In genomic region chr22:41449321-41449720, GRCh38 we compare ENCODE assay signal across 9 cellular contexts. TPM values are rescaled to one million over a fixed set of nuclear protein-coding genes. Genes with fewer than 3 reads are reported as not detected.
DNase-seq lines count a peak whose midpoint lies in the region; ATAC-seq and TF ChIP-seq lines count a peak whose summit lies in the region.
"Had no signal": no experiment of that assay in that cellular context is flagged by ENCODE, and none has a peak within 500 bp of the region (broad histone marks: within the 10 kb centered on the region; RNA-seq: fewer than 3 reads in every experiment).

No MANE protein-coding gene starts in this region.

- H3K27ac Mint-ChIP-seq in endodermal cell (peak overlapping the region; percentile 84), progenitor cell of endocrine pancreas (peak overlapping the region; percentile 99)
- H3K27ac Mint-ChIP-seq in stimulated activated effector memory CD8-positive, alpha-beta T cell treated with anti-CD3 and anti-CD28 coated beads, Interleukin-12 subunit alpha, Interleukin-12 subunit beta, amount 100 ng/mL, for 72 hours = no peak overlapping the region

- in situ Hi-C loops in Caki2 (cut with HindIII; ENCODE audit: low pct_unique_long_range_greater_than_20kb, low sequenced_read_pairs) = no loop called here

- no peak overlapping the region for H3K4me3 ChIP-seq in endodermal cell (ENCODE audit: low read length)

- H3K4me1 ChIP-seq in endodermal cell (ENCODE audit: control insufficient read depth, insufficient read depth, low read length) = no peaks in the 10 kb centered on the region

- peaks cover 7% of the 10 kb centered on the region for H3K4me1 Mint-ChIP-seq in endodermal cell
- H3K4me1 Mint-ChIP-seq in progenitor cell of endocrine pancreas (ENCODE audit: low read depth) = peaks cover 12% of the 10 kb centered on the region
- H3K4me1 Mint-ChIP-seq in stimulated activated effector memory CD8-positive, alpha-beta T cell treated with anti-CD3 and anti-CD28 coated beads, Interleukin-12 subunit alpha, Interleukin-12 subunit beta, amount 100 ng/mL, for 72 hours = peaks cover 18% of the 10 kb centered on the region

- H3K36me3 ChIP-seq in endodermal cell (ENCODE audit: control insufficient read depth, insufficient read depth, low read length) = no peaks in the 10 kb centered on the region

- H3K27ac ChIP-seq in endodermal cell (ENCODE audit: low read depth, low read length) = no peak overlapping the region

- WGBS in endodermal cell (ENCODE audit: insufficient coverage in 1 of 2, insufficient read length in 1 of 2), 2 experiments = 95 to 100% methylated on average over 1 to 8 of the region's 8 CpGs

- DNase-seq in Caki2 (ENCODE audit: low read depth) (peak; percentile 77), NCI-H69 (lab: John Stamatoyannopoulos, UW) (peak; percentile 67), endodermal cell (no peak), progenitor cell of endocrine pancreas (ENCODE audit: low spot score, unreplicated experiment) (no peak), NCI-H446 treated with DMSO at 0.1 percent for 48 hours (lab: John Stamatoyannopoulos, UW) (no peak), omental fat pad (ENCODE audit: low spot score) (no peak)
- DNase-seq in activated naive CD4-positive, alpha-beta T cell treated with anti-CD3 and anti-CD28 coated beads, Interleukin-2, amount 50 U/mL, for 16 hours = no peak
- no peak for DNase-seq in stimulated activated effector memory CD8-positive, alpha-beta T cell treated with anti-CD3 and anti-CD28 coated beads, Interleukin-12 subunit alpha, Interleukin-12 subunit beta, amount 100 ng/mL, for 72 hours (ENCODE audit: low spot score in 2 of 2)
- DNase-seq: NCI-H2081 had no signal

- no peaks in the 10 kb centered on the region for H3K9me3 ChIP-seq in endodermal cell (ENCODE audit: control insufficient read depth, low read length)

- H3K27me3 Mint-ChIP-seq in endodermal cell (ENCODE audit: insufficient read depth) (no peaks in the 10 kb centered on the region), progenitor cell of endocrine pancreas (no peaks in the 10 kb centered on the region)

- H3K9ac ChIP-seq in endodermal cell (ENCODE audit: extremely low read depth, low read length, poor library complexity, severe bottlenecking) = no peak overlapping the region

- H3K4me3 Mint-ChIP-seq in endodermal cell (peak overlapping the region; percentile 99), progenitor cell of endocrine pancreas (ENCODE audit: low read depth) (peak overlapping the region; percentile 99)
- no peak overlapping the region for H3K4me3 Mint-ChIP-seq in stimulated activated effector memory CD8-positive, alpha-beta T cell treated with anti-CD3 and anti-CD28 coated beads, Interleukin-12 subunit alpha, Interleukin-12 subunit beta, amount 100 ng/mL, for 72 hours

- ATAC-seq in stimulated activated effector memory CD8-positive, alpha-beta T cell treated with anti-CD3 and anti-CD28 coated beads, Interleukin-12 subunit alpha, Interleukin-12 subunit beta, amount 100 ng/mL, for 72 hours = no peak
- ATAC-seq in omental fat pad (ENCODE audit: low FRiP score) = no peak

- TF ChIP-seq CTCF in endodermal cell (conservative IDR thresholded peaks at IDR 0.05) (no peak), progenitor cell of endocrine pancreas (IDR thresholded peaks at IDR 0.05; ENCODE audit: unreplicated experiment) (no peak), omental fat pad (IDR thresholded peaks at IDR 0.05) (no peak)

- H3K9me3 Mint-ChIP-seq in endodermal cell (no peaks in the 10 kb centered on the region), progenitor cell of endocrine pancreas (ENCODE audit: low read depth) (no peaks in the 10 kb centered on the region)
- no peaks in the 10 kb centered on the region for H3K9me3 Mint-ChIP-seq in stimulated activated effector memory CD8-positive, alpha-beta T cell treated with anti-CD3 and anti-CD28 coated beads, Interleukin-12 subunit alpha, Interleukin-12 subunit beta, amount 100 ng/mL, for 72 hours

- H3K36me3 Mint-ChIP-seq in endodermal cell (ENCODE audit: low read depth) (peaks cover 7% of the 10 kb centered on the region), progenitor cell of endocrine pancreas (ENCODE audit: insufficient read depth) (peaks cover 7% of the 10 kb centered on the region)
- peaks cover 49% of the 10 kb centered on the region for H3K36me3 Mint-ChIP-seq in stimulated activated effector memory CD8-positive, alpha-beta T cell treated with anti-CD3 and anti-CD28 coated beads, Interleukin-12 subunit alpha, Interleukin-12 subunit beta, amount 100 ng/mL, for 72 hours

- no peaks in the 10 kb centered on the region for H3K27me3 ChIP-seq in endodermal cell (ENCODE audit: control insufficient read depth, insufficient read depth, low read length, poor library complexity, severe bottlenecking)

RNA-seq across cellular contexts. Expression of gene TOB2, which starts 2.7 kb away (rescaled TPM):
- total RNA-seq in Caki2 (2014; rRNA removed; shearing (Covaris generic); ENCODE audit: low replicate concordance) = 24.2 and 30.9 TPM in 2 replicates
- total RNA-seq in endodermal cell = 10 to 100 TPM; 51.2 to 57.9 TPM
- polyA plus RNA-seq in endodermal cell (2013, experiment 1 of 2) = 33.8 TPM
- 31.5 TPM for polyA plus RNA-seq in endodermal cell (2013, experiment 2 of 2)
- total RNA-seq in progenitor cell of endocrine pancreas = 66.9 and 72.4 TPM in 2 replicates
- total RNA-seq in omental fat pad = 100 to 1,000 TPM in 1 of 4 donors, 10 to 100 TPM in 3; 59.4 to 111 (median 64.1) TPM

RNA-seq across cellular contexts. Expression of gene PHF5A, which starts 19.2 kb away (rescaled TPM):
- total RNA-seq in Caki2 (2014; rRNA removed; shearing (Covaris generic); ENCODE audit: low replicate concordance) = 131 and 134 TPM in 2 replicates
- total RNA-seq in endodermal cell = 10 to 100 TPM; 71.0 to 80.8 TPM
- polyA plus RNA-seq in endodermal cell (2013, experiment 1 of 2) = 75.1 TPM
- polyA plus RNA-seq in endodermal cell (2013, experiment 2 of 2) = 69.4 TPM
- total RNA-seq in progenitor cell of endocrine pancreas = 44.3 and 52.9 TPM in 2 replicates
- 10 to 100 TPM; 35.2 to 46.8 (median 42.3) TPM for total RNA-seq in omental fat pad

RNA-seq across cellular contexts. Expression of gene ACO2, which starts 19.6 kb away (rescaled TPM):
- total RNA-seq in Caki2 (2014; rRNA removed; shearing (Covaris generic); ENCODE audit: low replicate concordance) = 117 and 152 TPM in 2 replicates
- total RNA-seq in endodermal cell = 10 to 100 TPM; 69.0 to 82.3 TPM
- 63.0 TPM for polyA plus RNA-seq in endodermal cell (2013, experiment 1 of 2)
- polyA plus RNA-seq in endodermal cell (2013, experiment 2 of 2) = 59.0 TPM
- 67.4 and 69.7 TPM in 2 replicates for total RNA-seq in progenitor cell of endocrine pancreas
- total RNA-seq in omental fat pad = 100 to 1,000 TPM; 118 to 151 (median 131) TPM

Comparison
In these comparisons a context has a peak if more than half of its experiments do, and no peak if none do; other contexts are left out.
1. DNase-seq: peak in Caki2 (single experiment) and NCI-H69 (single experiment); none in endodermal cell (single experiment), progenitor cell of endocrine pancreas (single experiment), NCI-H446 treated with DMSO at 0.1 percent for 48 hours (single experiment), activated naive CD4-positive, alpha-beta T cell treated with anti-CD3 and anti-CD28 coated beads, Interleukin-2, amount 50 U/mL, for 16 hours (single experiment), stimulated activated effector memory CD8-positive, alpha-beta T cell treated with anti-CD3 and anti-CD28 coated beads, Interleukin-12 subunit alpha, Interleukin-12 subunit beta, amount 100 ng/mL, for 72 hours (0 of 2) and omental fat pad (single experiment).